ENCODE assay signal across 9 cellular contexts in the genomic region with DNA sequence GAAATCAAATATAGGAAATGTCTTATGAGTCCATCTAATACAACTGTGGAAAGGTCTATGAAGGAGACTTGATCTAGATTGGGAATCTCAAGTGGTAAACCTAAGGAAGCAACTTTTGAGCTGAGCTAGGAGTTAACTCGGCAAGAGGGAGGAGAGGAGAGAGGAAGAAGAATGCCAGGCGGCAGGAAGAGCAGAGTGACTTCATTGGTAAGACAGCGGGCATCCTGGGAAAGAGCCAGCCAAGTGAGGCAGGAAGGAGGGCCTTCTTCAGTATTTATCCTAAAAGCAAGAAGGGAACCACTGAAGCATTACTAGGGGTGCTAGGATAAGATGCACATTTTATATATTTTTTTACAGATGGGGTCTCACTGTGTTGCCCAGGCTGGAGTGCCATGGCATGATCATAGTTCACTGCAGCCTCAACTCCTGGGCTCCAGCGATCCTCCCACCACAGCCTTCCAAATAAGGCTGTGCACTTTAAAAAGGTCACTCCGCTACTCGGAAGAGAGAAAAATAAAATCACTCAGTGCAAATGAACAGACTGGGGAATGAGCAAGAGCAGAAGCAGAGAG. TPM values are rescaled to one million over a fixed set of nuclear protein-coding genes. Genes with fewer than 3 reads are reported as not detected.
DNase-seq lines count a peak whose midpoint lies in the region; ATAC-seq and TF ChIP-seq lines count a peak whose summit lies in the region.
"Had no signal": no experiment of that assay in that cellular context is flagged by ENCODE, and none has a peak within 500 bp of the region (broad histone marks: within the 10 kb centered on the region; RNA-seq: fewer than 3 reads in every experiment).

No MANE protein-coding gene starts in this region.

- peak overlapping the region; percentile 86 for H3K27ac Mint-ChIP-seq in activated naive CD8-positive, alpha-beta T cell treated with anti-CD3 and anti-CD28 coated beads, Interleukin-2, amount 10 ng/mL, durations not matched to agents 7 days and 5 days

- H3K27me3 ChIP-seq in GM23248 (replicated peaks; ENCODE audit: insufficient read depth) (no peaks in the 10 kb centered on the region), mesenchymal stem cell (ENCODE audit: control insufficient read depth in 1 of 2, insufficient read depth in 1 of 2, low read length in 2 of 2) (no peaks in the 10 kb centered on the region)
- H3K27me3 ChIP-seq: SJSA1 had no signal

- H2BK12ac ChIP-seq in mesenchymal stem cell (ENCODE audit: low read length in 2 of 2): no peak overlapping the region

- H2AFZ ChIP-seq in GM23248 (no peak overlapping the region), mesenchymal stem cell (ENCODE audit: low read depth, low read length) (no peak overlapping the region)

- H2AK5ac ChIP-seq in mesenchymal stem cell (ENCODE audit: low read length, severe bottlenecking): no peak overlapping the region

- no peak overlapping the region for H3K14ac ChIP-seq in mesenchymal stem cell (ENCODE audit: low read length in 2 of 2)

- no peaks in the 10 kb centered on the region for H3K27me3 Mint-ChIP-seq in activated naive CD8-positive, alpha-beta T cell treated with anti-CD3 and anti-CD28 coated beads, Interleukin-2, amount 10 ng/mL, durations not matched to agents 7 days and 5 days

- no peak overlapping the region for H4K91ac ChIP-seq in mesenchymal stem cell (ENCODE audit: low read length)

- H3K9me3 Mint-ChIP-seq in activated naive CD8-positive, alpha-beta T cell treated with anti-CD3 and anti-CD28 coated beads, Interleukin-2, amount 10 ng/mL, durations not matched to agents 7 days and 5 days: no peaks in the 10 kb centered on the region

- no peak overlapping the region for H4K8ac ChIP-seq in mesenchymal stem cell (ENCODE audit: low read length)

- H3K79me2 ChIP-seq in GM23248 (ENCODE audit: insufficient read depth): peaks cover 63% of the 10 kb centered on the region

- WGBS in GM23248 (ENCODE audit: low coverage in 1 of 2, low lambda C conversion rate in 2 of 2, missing lambda C conversion rate in 2 of 2), 2 experiments: 27 to 37% methylated on average over 6 of the region's 6 CpGs
- 93% methylated on average over 6 of the region's 6 CpGs for WGBS in mesenchymal stem cell

- peaks cover 34% of the 10 kb centered on the region for H3K4me1 Mint-ChIP-seq in activated naive CD8-positive, alpha-beta T cell treated with anti-CD3 and anti-CD28 coated beads, Interleukin-2, amount 10 ng/mL, durations not matched to agents 7 days and 5 days

- no peak overlapping the region for H3K4ac ChIP-seq in mesenchymal stem cell (ENCODE audit: low read depth in 1 of 2, low read length in 2 of 2)

- peaks cover 20% of the 10 kb centered on the region for H3K36me3 Mint-ChIP-seq in activated naive CD8-positive, alpha-beta T cell treated with anti-CD3 and anti-CD28 coated beads, Interleukin-2, amount 10 ng/mL, durations not matched to agents 7 days and 5 days

- peak; percentile 76 for DNase-seq in GM23248
- no peak for DNase-seq in activated naive CD8-positive, alpha-beta T cell treated with anti-CD3 and anti-CD28 coated beads, Interleukin-2, amount 10 ng/mL, durations not matched to agents 7 days and 5 days
- no peak for DNase-seq in mesenchymal stem cell
- no peak for DNase-seq in H4 (ENCODE audit: low spot score)
- no peak for DNase-seq in NCI-H748 (lab: John Stamatoyannopoulos, UW; ENCODE audit: unreplicated experiment)
- no peak for DNase-seq in NCI-H146 treated with DMSO at 0.1 percent for 48 hours (lab: John Stamatoyannopoulos, UW; ENCODE audit: unreplicated experiment)

- no peak overlapping the region for H2BK15ac ChIP-seq in mesenchymal stem cell (ENCODE audit: low read depth, poor library complexity, severe bottlenecking)

- H3K79me1 ChIP-seq in mesenchymal stem cell (replicated peaks; ENCODE audit: low read length, poor library complexity, severe bottlenecking): peaks cover 9% of the 10 kb centered on the region

- H3K4me1 ChIP-seq in GM23248 (ENCODE audit: insufficient read depth) (peaks cover 19% of the 10 kb centered on the region), mesenchymal stem cell (ENCODE audit: control insufficient read depth, insufficient read depth, low read depth, low read length) (peaks cover 18% of the 10 kb centered on the region)

- POLR2A ChIA-PET in activated naive CD8-positive, alpha-beta T cell treated with anti-CD3 and anti-CD28 coated beads, Interleukin-2, amount 10 ng/mL, durations not matched to agents 7 days and 5 days (lab: Charles Lee): interaction anchor here (0.5 to 4.7 kb wide), 5 partner anchors 12 to 33 kb away, joined by 3 to 30 read pairs (median 16); partner anchors contain the start of gene BAZ1B

- H2BK120ac ChIP-seq in mesenchymal stem cell (ENCODE audit: low read depth, low read length): no peak overlapping the region

- H3K36me3 ChIP-seq in GM23248 (ENCODE audit: low read depth) (peaks cover 16% of the 10 kb centered on the region), mesenchymal stem cell (ENCODE audit: control insufficient read depth in 1 of 2, insufficient read depth in 2 of 2, low read depth in 1 of 2, low read length in 2 of 2) (peaks cover 14 to 31% of the 10 kb centered on the region in 2 experiments)

- H3K27ac ChIP-seq in 22Rv1: peak overlapping the region; percentile 99
- H3K27ac ChIP-seq in GM23248: peak overlapping the region; percentile 97
- H3K27ac ChIP-seq in mesenchymal stem cell (ENCODE audit: low read length, poor library complexity, severe bottlenecking): peak overlapping the region; percentile 33
- H3K27ac ChIP-seq: SJSA1 had no signal

- H3K9me2 ChIP-seq in GM23248 (ENCODE audit: insufficient read depth): no peaks in the 10 kb centered on the region

- in situ Hi-C loops in GM23248 (cut with MboI): no loop called here

- H3K9ac ChIP-seq in GM23248: peak overlapping the region; percentile 98
- peak overlapping the region; percentile 95 for H3K9ac ChIP-seq in mesenchymal stem cell (ENCODE audit: low read length)

- peaks cover 44% of the 10 kb centered on the region for H3F3A ChIP-seq in GM23248 (ENCODE audit: insufficient read depth)

- H3K18ac ChIP-seq in mesenchymal stem cell (ENCODE audit: low read depth in 1 of 2, low read length in 2 of 2): no peak overlapping the region

- H3K4me2 ChIP-seq in GM23248 (ENCODE audit: unreplicated experiment) (peak overlapping the region; percentile 98), mesenchymal stem cell (ENCODE audit: low read length, poor library complexity, severe bottlenecking) (peak overlapping the region; percentile 84)

- H3K23ac ChIP-seq in mesenchymal stem cell (ENCODE audit: low read length in 2 of 2): no peak overlapping the region

- peak overlapping the region; percentile 89 for H3K4me3 Mint-ChIP-seq in activated naive CD8-positive, alpha-beta T cell treated with anti-CD3 and anti-CD28 coated beads, Interleukin-2, amount 10 ng/mL, durations not matched to agents 7 days and 5 days

- H3K4me3 ChIP-seq in GM23248 (peak overlapping the region; percentile 93), mesenchymal stem cell (ENCODE audit: insufficient read depth in 1 of 2, low read depth in 1 of 2, low read length in 2 of 2) (peak overlapping the region in 1 of 2 experiments; percentile 99)

- no peaks in the 10 kb centered on the region for H3K9me3 ChIP-seq in GM23248 (ENCODE audit: low read depth)
- H3K9me3 ChIP-seq in mesenchymal stem cell (ENCODE audit: control insufficient read depth, low read length): no peaks in the 10 kb centered on the region
- H3K9me3 ChIP-seq: SJSA1 had no signal

- no peaks in the 10 kb centered on the region for H4K20me1 ChIP-seq in GM23248 (ENCODE audit: insufficient read depth)

- no peak for ATAC-seq in activated naive CD8-positive, alpha-beta T cell treated with anti-CD3 and anti-CD28 coated beads, Interleukin-2, amount 10 ng/mL, durations not matched to agents 7 days and 5 days (ENCODE audit: low read depth)
- no peak for ATAC-seq in GM18519 (IDR thresholded peaks at IDR 0.05; ENCODE audit: low FRiP score, unreplicated experiment)

- no peak overlapping the region for H2BK5ac ChIP-seq in mesenchymal stem cell (ENCODE audit: low read depth, low read length, poor library complexity, severe bottlenecking)

- TF ChIP-seq CTCF in 22Rv1 (IDR thresholded peaks at IDR 0.05): no peak

RNA-seq across cellular contexts. Expression of gene BCL7B, which starts 2.0 kb away (rescaled TPM):
- 23.3 and 24.8 TPM in 2 replicates for total RNA-seq in GM23248 (2014; rRNA removed; shearing (Covaris generic))
- 71.8 and 72.6 TPM in 2 replicates for polyA plus RNA-seq in GM23248 (2016; fragmentation: Nextera tagmentation; extraction: Ambion mirVana)
- total RNA-seq in activated naive CD8-positive, alpha-beta T cell treated with anti-CD3 and anti-CD28 coated beads, Interleukin-2, amount 10 ng/mL, durations not matched to agents 7 days and 5 days: 10 to 100 TPM; 64.1 to 71.9 TPM
- polyA plus RNA-seq in mesenchymal stem cell (2013, experiment 1 of 2): 57.6 TPM
- 56.4 TPM for polyA plus RNA-seq in mesenchymal stem cell (2013, experiment 2 of 2)
- total RNA-seq in H4 (2014; rRNA removed; shearing (Covaris generic)): 19.5 and 37.4 TPM in 2 replicates

RNA-seq across cellular contexts. Expression of gene TBL2, which starts 22.9 kb away (rescaled TPM):
- 72.1 and 101 TPM in 2 replicates for total RNA-seq in GM23248 (2014; rRNA removed; shearing (Covaris generic))
- polyA plus RNA-seq in GM23248 (2016; fragmentation: Nextera tagmentation; extraction: Ambion mirVana): 69.7 and 78.0 TPM in 2 replicates
- total RNA-seq in activated naive CD8-positive, alpha-beta T cell treated with anti-CD3 and anti-CD28 coated beads, Interleukin-2, amount 10 ng/mL, durations not matched to agents 7 days and 5 days: 10 to 100 TPM; 21.3 to 25.0 TPM
- polyA plus RNA-seq in mesenchymal stem cell (2013, experiment 1 of 2): 39.1 TPM
- 42.0 TPM for polyA plus RNA-seq in mesenchymal stem cell (2013, experiment 2 of 2)
- total RNA-seq in H4 (2014; rRNA removed; shearing (Covaris generic)): 57.0 and 68.6 TPM in 2 replicates

RNA-seq across cellular contexts. Expression of gene BAZ1B, which starts 33.4 kb away (rescaled TPM):
- total RNA-seq in GM23248 (2014; rRNA removed; shearing (Covaris generic)): 41.8 and 49.4 TPM in 2 replicates
- 23.5 and 24.0 TPM in 2 replicates for polyA plus RNA-seq in GM23248 (2016; fragmentation: Nextera tagmentation; extraction: Ambion mirVana)
- total RNA-seq in activated naive CD8-positive, alpha-beta T cell treated with anti-CD3 and anti-CD28 coated beads, Interleukin-2, amount 10 ng/mL, durations not matched to agents 7 days and 5 days: 10 to 100 TPM; 90.5 to 93.0 TPM
- 38.8 TPM for polyA plus RNA-seq in mesenchymal stem cell (2013, experiment 1 of 2)
- 37.5 TPM for polyA plus RNA-seq in mesenchymal stem cell (2013, experiment 2 of 2)
- total RNA-seq in H4 (2014; rRNA removed; shearing (Covaris generic)): 68.6 and 74.8 TPM in 2 replicates

Comparison
In these comparisons a context has a peak if more than half of its experiments do, and no peak if none do; other contexts are left out.
1. H3K27ac ChIP-seq: peak in every context shown above with its lines; median percentile 99 in 22Rv1; 97 in GM23248; 33 in mesenchymal stem cell.